Comparison of ENCODE assay signal across 11 cellular contexts in genomic region chr2:160940699-160941098, GRCh38.
A peak's percentile ranks its signal among the peaks of the same experiment; 100 is the strongest.
DNase-seq lines count a peak whose midpoint lies in the region; ATAC-seq and TF ChIP-seq lines count a peak whose summit lies in the region.
"Had no signal": no experiment of that assay in that cellular context is flagged by ENCODE, and none has a peak within 500 bp of the region (broad histone marks: within the 10 kb centered on the region; RNA-seq: fewer than 3 reads in every experiment).

No MANE protein-coding gene starts in this region.

- peak; percentile 12 to 39 (median 17) for DNase-seq in CD4-positive, alpha-beta memory T cell
- DNase-seq in cardiac fibroblast (ENCODE audit: low read depth in 2 of 2) (peak; percentile 37 to 82), HuH-7 (ENCODE audit: low spot score) (no peak), middle frontal gyrus (ENCODE audit: extremely low spot score, low spot score) (no peak), NCI-H1417 treated with DMSO at 0.1 percent for 48 hours (lab: John Stamatoyannopoulos, UW) (no peak), NCI-H1436 treated with DMSO at 0.1 percent for 48 hours (lab: John Stamatoyannopoulos, UW) (no peak)
- DNase-seq: DMS 273 treated with DMSO at 0.1 percent for 48 hours, NCI-H1105 treated with DMSO at 0.1 percent for 48 hours had no signal

- ATAC-seq in GM18907 (IDR thresholded peaks at IDR 0.05; ENCODE audit: unreplicated experiment) (peak; percentile 81), HG02973 (IDR thresholded peaks at IDR 0.05; ENCODE audit: unreplicated experiment) (peak; percentile 82)

- peaks cover 1 to 8% of the 10 kb centered on the region in 2 donors for H3K27me3 Mint-ChIP-seq in CD4-positive, alpha-beta memory T cell

- H3K27ac ChIP-seq in CD4-positive, alpha-beta memory T cell (ENCODE audit: low read depth, low read length): no peak overlapping the region
- H3K27ac ChIP-seq: SK-N-MC had no signal

- peaks cover 16% of the 10 kb centered on the region for H3K4me1 ChIP-seq in CD4-positive, alpha-beta memory T cell (ENCODE audit: insufficient read depth, low read length)

- peak overlapping the region; percentile 60 to 95 (median 76) for H3K27ac Mint-ChIP-seq in CD4-positive, alpha-beta memory T cell

- no peaks in the 10 kb centered on the region for H3K36me3 ChIP-seq in CD4-positive, alpha-beta memory T cell (ENCODE audit: insufficient read depth, low read length)

- no peaks in the 10 kb centered on the region for H3K36me3 Mint-ChIP-seq in CD4-positive, alpha-beta memory T cell

- no peaks in the 10 kb centered on the region for H3K9me3 ChIP-seq in CD4-positive, alpha-beta memory T cell (ENCODE audit: control insufficient read depth in 1 of 2, low read length in 2 of 2)

- H3K27me3 ChIP-seq in CD4-positive, alpha-beta memory T cell (ENCODE audit: insufficient read depth, low read length): no peaks in the 10 kb centered on the region

- intact Hi-C loops in CD4-positive, alpha-beta memory T cell (cut with micrococcal nuclease): no loop called here

- H3K4me3 ChIP-seq in CD4-positive, alpha-beta memory T cell (ENCODE audit: low read length in 2 of 2): no peak overlapping the region
- H3K4me3 ChIP-seq in cardiac fibroblast (replicated peaks in 1 of 2; ENCODE audit: low read depth in 2 of 2, low read length in 2 of 2): no peak overlapping the region
- H3K4me3 ChIP-seq: SK-N-MC had no signal

- H3K9me3 Mint-ChIP-seq in CD4-positive, alpha-beta memory T cell: peaks cover 0 to 6% (median 0%) of the 10 kb centered on the region in 8 donors

- peaks cover 18 to 27% (median 23%) of the 10 kb centered on the region in 4 donors for H3K4me1 Mint-ChIP-seq in CD4-positive, alpha-beta memory T cell

- H3K4me3 Mint-ChIP-seq in CD4-positive, alpha-beta memory T cell: peak overlapping the region in 5 of 8 donors; percentile 0 to 47 (median 37)

- CTCF ChIA-PET in CD4-positive, alpha-beta memory T cell (lab: Charles Lee; ENCODE audit: partially characterized antibody): no interaction called here

- POLR2A ChIA-PET in CD4-positive, alpha-beta memory T cell (lab: Charles Lee; ENCODE audit: partially characterized antibody): no interaction called here

- TF ChIP-seq CTCF in cardiac fibroblast (IDR thresholded peaks at IDR 0.05; ENCODE audit: low read depth, low read length): no peak

Comparison
In these comparisons a context has a peak if more than half of its experiments do, and no peak if none do; other contexts are left out.
1. DNase-seq: peak in CD4-positive, alpha-beta memory T cell (5 of 5) and cardiac fibroblast (2 of 2); none in HuH-7 (single experiment), middle frontal gyrus (single experiment), NCI-H1417 treated with DMSO at 0.1 percent for 48 hours (single experiment) and NCI-H1436 treated with DMSO at 0.1 percent for 48 hours (single experiment).